In the genomic region with DNA sequence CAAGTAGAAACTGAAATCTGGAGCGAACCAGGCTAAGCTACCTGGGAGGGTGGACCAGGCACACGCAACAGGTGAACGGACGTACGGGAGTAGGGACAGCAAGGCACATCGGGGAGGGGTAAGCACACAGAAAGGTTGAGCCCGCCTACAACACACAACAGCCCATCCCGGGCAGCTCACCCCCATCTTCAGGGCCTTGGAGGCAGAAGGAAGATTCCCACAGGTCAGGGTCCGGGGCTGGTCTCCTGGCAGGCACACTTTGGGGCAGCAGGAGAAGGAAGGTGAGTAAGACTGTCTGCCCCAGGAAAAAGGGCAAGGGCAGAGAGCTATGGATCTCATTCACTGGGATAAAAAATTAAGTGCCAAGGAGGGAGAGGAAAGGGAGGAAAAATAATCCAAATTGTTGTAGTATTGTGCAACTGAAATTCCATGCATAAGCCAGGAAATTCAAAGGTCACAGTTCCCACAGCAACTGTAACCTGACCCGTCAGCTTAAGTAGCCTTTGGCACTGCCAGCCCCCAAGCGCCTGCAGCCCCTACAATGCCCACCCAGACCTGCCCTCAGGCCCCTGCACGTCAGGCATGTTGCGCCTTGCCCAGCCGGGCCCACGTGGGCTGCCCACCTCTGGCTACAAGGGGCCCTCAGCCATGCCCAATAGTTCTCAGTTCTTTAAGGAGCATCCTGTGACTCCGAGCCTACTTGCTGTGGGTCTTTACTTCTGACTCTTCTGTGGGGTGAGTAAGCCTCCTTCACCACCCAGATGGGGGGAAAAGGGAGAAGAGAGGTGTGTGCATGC, we compare ENCODE assay signal across 10 cellular contexts. TPM values are rescaled to one million over a fixed set of nuclear protein-coding genes. Genes with fewer than 3 reads are reported as not detected.
DNase-seq lines count a peak whose midpoint lies in the region; ATAC-seq lines count a peak whose summit lies in the region.
"Had no signal": no experiment of that assay in that cellular context is flagged by ENCODE, and none has a peak within 500 bp of the region (broad histone marks: within the 10 kb centered on the region; RNA-seq: fewer than 3 reads in every experiment).

No MANE protein-coding gene starts in this region.

- peak overlapping the region; percentile 36 for H3K18ac ChIP-seq in trophoblast cell (ENCODE audit: low read length)

- peaks cover 1% of the 10 kb centered on the region for H3K9me3 ChIP-seq in trophoblast cell (ENCODE audit: insufficient read depth, low read depth, low read length)

- H4K12ac ChIP-seq in trophoblast cell (ENCODE audit: low read depth, low read length), result no peak overlapping the region

- no peak overlapping the region for H2BK5ac ChIP-seq in trophoblast cell (ENCODE audit: low read depth, low read length, poor library complexity)

- peak overlapping the region; percentile 2 for H3K4ac ChIP-seq in trophoblast cell (ENCODE audit: low read depth, low read length)

- H4K91ac ChIP-seq in trophoblast cell (ENCODE audit: low read depth, low read length), result peak overlapping the region; percentile 31

- H3K79me2 ChIP-seq in trophoblast cell (ENCODE audit: control insufficient read depth, insufficient read depth, low read length, poor library complexity), result peaks cover 5% of the 10 kb centered on the region

- peak; percentile 79 for DNase-seq in ELR (ENCODE audit: low read depth)
- DNase-seq in T1000 (lab: John Stamatoyannopoulos, UW), result peak; percentile 71
- DNase-seq in glomerular endothelial cell (ENCODE audit: extremely low read depth, low read depth, low spot score), result peak; percentile 48
- peak; percentile 78 to 86 for DNase-seq in trophoblast cell
- DNase-seq in NCI-H1436 treated with DMSO at 0.1 percent for 48 hours (lab: John Stamatoyannopoulos, UW), result no peak
- no peak for DNase-seq in T-helper 2 cell
- no peak for DNase-seq in ecto neural progenitor cell (ENCODE audit: low spot score)
- DNase-seq: activated T-cell treated with anti-CD3 and anti-CD28 coated beads for 4 hours, immature natural killer cell had no signal

- WGBS in trophoblast cell (ENCODE audit: extremely low coverage, insufficient coverage, insufficient read length), result no CpG with 5 or more reads among the region's 16 CpGs

- H3K4me2 ChIP-seq in trophoblast cell (ENCODE audit: low read length), result peak overlapping the region; percentile 25

- H2BK12ac ChIP-seq in trophoblast cell (ENCODE audit: low read length), result peak overlapping the region; percentile 23

- peak overlapping the region; percentile 0 for H4K8ac ChIP-seq in trophoblast cell (ENCODE audit: low read depth, low read length)

- H3K14ac ChIP-seq in trophoblast cell (ENCODE audit: low read length), result peak overlapping the region; percentile 13

- H3K27me3 ChIP-seq in trophoblast cell (ENCODE audit: insufficient read depth, low read length), result no peaks in the 10 kb centered on the region

- peak overlapping the region; percentile 3 for H2AFZ ChIP-seq in trophoblast cell (ENCODE audit: insufficient read depth, low read length, poor library complexity)

- H3K23ac ChIP-seq in trophoblast cell (ENCODE audit: low read length), result no peak overlapping the region

- no peak for ATAC-seq in GM19455 (IDR thresholded peaks at IDR 0.05; ENCODE audit: unreplicated experiment)

- H3K36me3 ChIP-seq in trophoblast cell (ENCODE audit: control insufficient read depth in 1 of 2, insufficient read depth in 2 of 2, low read length in 2 of 2), result no peaks in the 10 kb centered on the region

- peaks cover 11% of the 10 kb centered on the region for H3K79me1 ChIP-seq in trophoblast cell (ENCODE audit: low read length)

- no peak overlapping the region for H3K4me3 ChIP-seq in trophoblast cell (ENCODE audit: low read depth, low read length)

- H3K27ac ChIP-seq in trophoblast cell (ENCODE audit: low read depth, low read length), result peak overlapping the region; percentile 3

- H2AK5ac ChIP-seq in trophoblast cell (ENCODE audit: low read length), result peak overlapping the region; percentile 16

- peak overlapping the region; percentile 45 for H2BK120ac ChIP-seq in trophoblast cell (ENCODE audit: insufficient read depth, low read length, poor library complexity)

- H3K4me1 ChIP-seq in trophoblast cell (ENCODE audit: control insufficient read depth in 1 of 2, insufficient read depth in 2 of 2, low read length in 2 of 2), result peaks cover 27 to 34% of the 10 kb centered on the region in 2 experiments

- H3K9ac ChIP-seq in trophoblast cell (ENCODE audit: low read length), result no peak overlapping the region

RNA-seq across cellular contexts. Expression of a gene that starts 51.8 kb away (rescaled TPM):
- total RNA-seq in glomerular endothelial cell, result 28.9 and 63.5 TPM in 2 replicates
- 18.1 and 20.6 TPM in 2 replicates for polyA plus RNA-seq in trophoblast cell (2013)

Comparison
In these comparisons a context has a peak if more than half of its experiments do, and no peak if none do; other contexts are left out.
1. DNase-seq: peak in ELR (single experiment), T1000 (single experiment), glomerular endothelial cell (single experiment) and trophoblast cell (2 of 2); none in NCI-H1436 treated with DMSO at 0.1 percent for 48 hours (single experiment), T-helper 2 cell (0 of 5) and ecto neural progenitor cell (single experiment).